29 cellular contexts compared by ENCODE assay signal in the genomic region with DNA sequence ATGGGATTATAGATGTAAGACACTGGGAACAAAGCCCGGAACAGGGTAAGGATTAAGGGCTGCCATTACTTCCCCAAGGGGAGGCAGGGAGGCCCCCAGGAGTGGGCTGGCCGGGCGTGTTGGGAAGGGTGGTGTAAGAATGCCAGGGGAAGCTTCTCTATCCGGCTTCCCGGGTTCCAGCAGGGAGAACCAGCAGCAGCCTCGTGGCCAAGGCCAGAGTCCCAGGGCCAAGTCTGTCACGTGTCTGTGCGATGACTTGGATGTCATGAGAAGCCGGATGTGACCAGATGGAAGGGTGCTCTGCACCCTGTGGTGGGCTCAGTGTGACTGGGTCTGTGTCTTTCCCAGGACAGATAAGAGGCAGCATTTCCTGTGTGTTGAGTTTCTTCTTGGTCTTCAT. TPM values are rescaled to one million over a fixed set of nuclear protein-coding genes. Genes with fewer than 3 reads are reported as not detected.
DNase-seq lines count a peak whose midpoint lies in the region; ATAC-seq, FAIRE-seq and TF ChIP-seq lines count a peak whose summit lies in the region.
"Had no signal": no experiment of that assay in that cellular context is flagged by ENCODE, and none has a peak within 500 bp of the region (broad histone marks: within the 10 kb centered on the region; RNA-seq: fewer than 3 reads in every experiment).

No MANE protein-coding gene starts in this region.

- no peak for TF ChIP-seq CTCF in kidney (IDR thresholded peaks at IDR 0.05; ENCODE audit: borderline replicate concordance, extremely low read depth, insufficient read depth)
- TF ChIP-seq CTCF in nephron progenitor cell (IDR thresholded peaks at IDR 0.05): no peak
- no peak for TF ChIP-seq CTCF in sigmoid colon (IDR thresholded peaks at IDR 0.05)
- no peak for TF ChIP-seq CTCF in GM23338 (conservative IDR thresholded peaks at IDR 0.05; ENCODE audit: low read depth in 2 of 2)

- no peak overlapping the region for H3K4me3 Mint-ChIP-seq in nephron progenitor cell
- H3K4me3 Mint-ChIP-seq in GM23338: no peak overlapping the region
- H3K4me3 Mint-ChIP-seq: CD4-positive, alpha-beta T cell; HFFc6; IgD-negative memory B cell had no signal

- no peaks in the 10 kb centered on the region for H4K20me1 ChIP-seq in GM23338 (replicated peaks; ENCODE audit: insufficient read depth)

- no peaks in the 10 kb centered on the region for H3K9me3 ChIP-seq in kidney (ENCODE audit: control insufficient read depth in 1 of 2, low read length in 2 of 2)
- H3K9me3 ChIP-seq in sigmoid colon: no peaks in the 10 kb centered on the region

- intact Hi-C loops in kidney (cut with DNase I): no loop called here
- intact Hi-C loops in sigmoid colon (cut with DNase I): no loop called here

- H3K36me3 ChIP-seq in kidney (ENCODE audit: control insufficient read depth in 1 of 2, insufficient read depth in 2 of 2, low read length in 2 of 2) (no peaks in the 10 kb centered on the region), sigmoid colon (no peaks in the 10 kb centered on the region), GM23338 (ENCODE audit: insufficient read depth) (no peaks in the 10 kb centered on the region)

- ATAC-seq in GM18511 (IDR thresholded peaks at IDR 0.05; ENCODE audit: unreplicated experiment): no peak
- no peak for ATAC-seq in GM18909 (IDR thresholded peaks at IDR 0.05; ENCODE audit: poor library complexity, unreplicated experiment)
- no peak for ATAC-seq in GM23338
- ATAC-seq: HCT116 had no signal

- H3K36me3 Mint-ChIP-seq in nephron progenitor cell (ENCODE audit: low read depth) (no peaks in the 10 kb centered on the region), GM23338 (ENCODE audit: low read depth) (no peaks in the 10 kb centered on the region)

- no peak overlapping the region for H3K4me2 ChIP-seq in GM23338

- peaks cover 15% of the 10 kb centered on the region for H3K27me3 Mint-ChIP-seq in nephron progenitor cell (ENCODE audit: low read depth, poor library complexity)
- H3K27me3 Mint-ChIP-seq in GM23338 (ENCODE audit: insufficient read depth, low read depth, poor library complexity): no peaks in the 10 kb centered on the region

- DNase-seq in HT1080 (ENCODE audit: low read depth): peak; percentile 11
- DNase-seq in kidney: peak; percentile 37
- DNase-seq in nephron progenitor cell: no peak
- peak; percentile 45 for DNase-seq in sigmoid colon
- DNase-seq in NCI-H1694 (lab: John Stamatoyannopoulos, UW): no peak
- no peak for DNase-seq in GM23338 (ENCODE audit: low spot score)
- DNase-seq: ACHN; CD4-positive, alpha-beta T cell; DMS153; DMS79; GDM1; GM23248; HFFc6; Kasumi-1; KG1 had no signal

- H3K27ac Mint-ChIP-seq in nephron progenitor cell (peak overlapping the region; percentile 11), GM23338 (no peak overlapping the region)
- H3K27ac Mint-ChIP-seq: CD4-positive, alpha-beta T cell; HFFc6 had no signal

- no peak for TF ChIP-seq EP300 in sigmoid colon (IDR thresholded peaks at IDR 0.05)

- H3K4me3 ChIP-seq in kidney (ENCODE audit: low read length in 2 of 2): no peak overlapping the region
- H3K4me3 ChIP-seq in sigmoid colon: no peak overlapping the region
- no peak overlapping the region for H3K4me3 ChIP-seq in GM23338
- H3K4me3 ChIP-seq: GM23248 had no signal

- H3K4me1 ChIP-seq in kidney (ENCODE audit: control insufficient read depth in 1 of 2, insufficient read depth in 1 of 2, low read depth in 1 of 2, low read length in 2 of 2) (no peaks in the 10 kb centered on the region), sigmoid colon (no peaks in the 10 kb centered on the region), GM23338 (ENCODE audit: insufficient read depth) (no peaks in the 10 kb centered on the region)

- no peak overlapping the region for H3K9ac ChIP-seq in kidney (ENCODE audit: low read length in 2 of 2)
- H3K9ac ChIP-seq: GM23248 had no signal

- H3K9me3 Mint-ChIP-seq in nephron progenitor cell (peaks cover 9% of the 10 kb centered on the region), GM23338 (peaks cover 3% of the 10 kb centered on the region; the same call in 1 of the 3 replicates)
- H3K9me3 Mint-ChIP-seq: HFFc6, IgD-negative memory B cell had no signal

- H3K27me3 ChIP-seq in sigmoid colon (no peaks in the 10 kb centered on the region), GM23338 (ENCODE audit: insufficient read depth) (no peaks in the 10 kb centered on the region)

- H3K27ac ChIP-seq in kidney (ENCODE audit: low read depth in 2 of 2, low read length in 2 of 2) (no peak overlapping the region), sigmoid colon (no peak overlapping the region), GM23338 (ENCODE audit: low read depth) (no peak overlapping the region)
- H3K27ac ChIP-seq: C4-2B, GM23248, HL-60 had no signal

- TF ChIP-seq POLR2A in sigmoid colon (IDR thresholded peaks at IDR 0.05): no peak

- no peaks in the 10 kb centered on the region for H3K79me2 ChIP-seq in GM23338 (replicated peaks; ENCODE audit: insufficient read depth)

- WGBS in sigmoid colon, 2 donors: 93 to 96% methylated on average over 9 of the region's 9 CpGs

- no peaks in the 10 kb centered on the region for H3K9me2 ChIP-seq in GM23338 (ENCODE audit: insufficient read depth)

- H2AFZ ChIP-seq in GM23338: no peak overlapping the region
- H2AFZ ChIP-seq: GM23248 had no signal

- no peak for FAIRE-seq in kidney (lab: Jason Lieb, UNC)
- FAIRE-seq: A204.1, GM12892, GM18507, GM19239, H54, HTR-8/SVneo had no signal

- H3F3A ChIP-seq in GM23338 (replicated peaks; ENCODE audit: low read depth): no peaks in the 10 kb centered on the region

- H3K4me1 Mint-ChIP-seq in nephron progenitor cell: no peaks in the 10 kb centered on the region
- no peaks in the 10 kb centered on the region for H3K4me1 Mint-ChIP-seq in GM23338
- H3K4me1 Mint-ChIP-seq: IgD-negative memory B cell had no signal

TF ChIP-seq in GM23338, 12 proteins besides CTCF, POLR2A, EP300 and RAD21 (continues in another document):
- TF ChIP-seq EZH2 (IDR thresholded peaks at IDR 0.05; ENCODE audit: low read depth, unreplicated experiment) (no peak), POLR2AphosphoS5 (IDR thresholded peaks at IDR 0.05; ENCODE audit: low read depth) (no peak), EZH2phosphoT487 (IDR thresholded peaks at IDR 0.05; ENCODE audit: unreplicated experiment) (no peak), ZNF331 (CRISPR knock-in tag; IDR thresholded peaks at IDR 0.05; ENCODE audit: low read depth) (no peak), STAT1 (IDR thresholded peaks at IDR 0.05; ENCODE audit: unreplicated experiment) (no peak), NANOG (IDR thresholded peaks at IDR 0.05; ENCODE audit: borderline replicate concordance) (no peak), ZNF114 (CRISPR knock-in tag; IDR thresholded peaks at IDR 0.05) (no peak), JUNB (IDR thresholded peaks at IDR 0.05; ENCODE audit: unreplicated experiment) (no peak)
- TF ChIP-seq, protein P1, sequence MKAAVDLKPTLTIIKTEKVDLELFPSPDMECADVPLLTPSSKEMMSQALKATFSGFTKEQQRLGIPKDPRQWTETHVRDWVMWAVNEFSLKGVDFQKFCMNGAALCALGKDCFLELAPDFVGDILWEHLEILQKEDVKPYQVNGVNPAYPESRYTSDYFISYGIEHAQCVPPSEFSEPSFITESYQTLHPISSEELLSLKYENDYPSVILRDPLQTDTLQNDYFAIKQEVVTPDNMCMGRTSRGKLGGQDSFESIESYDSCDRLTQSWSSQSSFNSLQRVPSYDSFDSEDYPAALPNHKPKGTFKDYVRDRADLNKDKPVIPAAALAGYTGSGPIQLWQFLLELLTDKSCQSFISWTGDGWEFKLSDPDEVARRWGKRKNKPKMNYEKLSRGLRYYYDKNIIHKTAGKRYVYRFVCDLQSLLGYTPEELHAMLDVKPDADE (IDR thresholded peaks at IDR 0.05): no peak
- TF ChIP-seq, protein P2, sequence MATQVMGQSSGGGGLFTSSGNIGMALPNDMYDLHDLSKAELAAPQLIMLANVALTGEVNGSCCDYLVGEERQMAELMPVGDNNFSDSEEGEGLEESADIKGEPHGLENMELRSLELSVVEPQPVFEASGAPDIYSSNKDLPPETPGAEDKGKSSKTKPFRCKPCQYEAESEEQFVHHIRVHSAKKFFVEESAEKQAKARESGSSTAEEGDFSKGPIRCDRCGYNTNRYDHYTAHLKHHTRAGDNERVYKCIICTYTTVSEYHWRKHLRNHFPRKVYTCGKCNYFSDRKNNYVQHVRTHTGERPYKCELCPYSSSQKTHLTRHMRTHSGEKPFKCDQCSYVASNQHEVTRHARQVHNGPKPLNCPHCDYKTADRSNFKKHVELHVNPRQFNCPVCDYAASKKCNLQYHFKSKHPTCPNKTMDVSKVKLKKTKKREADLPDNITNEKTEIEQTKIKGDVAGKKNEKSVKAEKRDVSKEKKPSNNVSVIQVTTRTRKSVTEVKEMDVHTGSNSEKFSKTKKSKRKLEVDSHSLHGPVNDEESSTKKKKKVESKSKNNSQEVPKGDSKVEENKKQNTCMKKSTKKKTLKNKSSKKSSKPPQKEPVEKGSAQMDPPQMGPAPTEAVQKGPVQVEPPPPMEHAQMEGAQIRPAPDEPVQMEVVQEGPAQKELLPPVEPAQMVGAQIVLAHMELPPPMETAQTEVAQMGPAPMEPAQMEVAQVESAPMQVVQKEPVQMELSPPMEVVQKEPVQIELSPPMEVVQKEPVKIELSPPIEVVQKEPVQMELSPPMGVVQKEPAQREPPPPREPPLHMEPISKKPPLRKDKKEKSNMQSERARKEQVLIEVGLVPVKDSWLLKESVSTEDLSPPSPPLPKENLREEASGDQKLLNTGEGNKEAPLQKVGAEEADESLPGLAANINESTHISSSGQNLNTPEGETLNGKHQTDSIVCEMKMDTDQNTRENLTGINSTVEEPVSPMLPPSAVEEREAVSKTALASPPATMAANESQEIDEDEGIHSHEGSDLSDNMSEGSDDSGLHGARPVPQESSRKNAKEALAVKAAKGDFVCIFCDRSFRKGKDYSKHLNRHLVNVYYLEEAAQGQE (IDR thresholded peaks at IDR 0.05; ENCODE audit: unreplicated experiment): no peak

RNA-seq across cellular contexts. Expression of a gene that starts 52.1 kb away (rescaled TPM):
- not detected in 2 replicates for total RNA-seq in HT1080 (2014; rRNA removed; shearing (Covaris generic))
- not detected in 2 replicates for polyA plus RNA-seq in HT1080 (2015; cell fraction: cytosol; rRNA removed)
- not detected in 2 replicates for polyA plus RNA-seq in HT1080 (2015; cell fraction: nucleus; rRNA removed)
- total RNA-seq in kidney (7.8 TPM), sigmoid colon (1 to 10 TPM; 1.7 to 9.2 (median 5.9) TPM)
- polyA plus RNA-seq in kidney (ENCODE audit: insufficient read depth, low read depth, low replicate concordance) (62.9 TPM), sigmoid colon (100 to 1,000 TPM in 1 of 3 donors, 10 to 100 TPM in 2; 46.8 to 212 (median 51.3) TPM), GM23338 (2016; fragmentation: Nextera tagmentation; extraction: Ambion mirVana) (0.78 and 0.94 TPM in 2 replicates)
- total RNA-seq in GM23338 (2014; rRNA removed; shearing (Covaris generic)): 1.1 and 1.2 TPM in 2 replicates
- total RNA-seq: CD4-positive, alpha-beta T cell; Daoy; GM23248; HFFc6 had no signal
- polyA plus RNA-seq: BJ, GM23248 had no signal

Comparison
In these comparisons a context has a peak if more than half of its experiments do, and no peak if none do; other contexts are left out.
1. DNase-seq: peak in HT1080 (single experiment), kidney (single experiment) and sigmoid colon (single experiment); none in nephron progenitor cell (single experiment), NCI-H1694 (single experiment) and GM23338 (single experiment).